ENCODE assay signal across 20 cellular contexts in genomic region chr12:74401035-74401434, GRCh38.
"Had no signal": no experiment of that assay in that cellular context is flagged by ENCODE, and none has a peak within 500 bp of the region (broad histone marks: within the 10 kb centered on the region; RNA-seq: fewer than 3 reads in every experiment).

No MANE protein-coding gene starts in this region.

- DNase-seq: activated CD4-positive, alpha-beta T cell treated with anti-CD3 and anti-CD28 coated beads, Interleukin-2, amount 10 ng/mL, durations not matched to agents 24 days and 14 days; activated CD4-positive, CD25-positive, alpha-beta regulatory T cell; activated CD8-positive, alpha-beta T cell treated with anti-CD3 and anti-CD28 coated beads, Interleukin-2, amount 10 ng/mL, durations not matched to agents 7 days and 5 days; activated naive CD4-positive, alpha-beta T cell treated with Interleukin-2 at 50 U/mL for 16 hours; activated naive CD8-positive, alpha-beta T cell treated with anti-CD3 and anti-CD28 coated beads, Interleukin-2, amount 10 ng/mL, durations not matched to agents 7 days and 5 days; activated T-cell treated with anti-CD3 and anti-CD28 coated beads, Interleukin-2, amount 50 U/mL, for 24 hours; body of pancreas; dorsolateral prefrontal cortex; foreskin melanocyte; immature natural killer cell; kidney glomerular epithelial cell; left ventricle myocardium inferior; mammary epithelial cell; stimulated activated naive CD8-positive, alpha-beta T cell treated with anti-CD3 and anti-CD28 coated beads, Interleukin-15, Interleukin-2, amounts not matched to agents 100 U/mL and 50 U/mL, for 24 hours; substantia nigra; transverse colon; uterus had no signal

- H3K9me3 ChIP-seq: body of pancreas, left ventricle myocardium inferior, prostate gland, right atrium auricular region, transverse colon, uterus had no signal

- ATAC-seq: activated CD8-positive, alpha-beta T cell treated with anti-CD3 and anti-CD28 coated beads, Interleukin-2, amount 10 ng/mL, durations not matched to agents 7 days and 5 days; body of pancreas; stimulated activated naive CD8-positive, alpha-beta T cell treated with anti-CD3 and anti-CD28 coated beads, Interleukin-15, Interleukin-2, amounts not matched to agents 100 U/mL and 50 U/mL, for 24 hours had no signal

- H3K4me3 ChIP-seq: body of pancreas, left ventricle myocardium inferior, prostate gland, right atrium auricular region, transverse colon, uterus had no signal

- FAIRE-seq: TTC549 had no signal

- H3K36me3 ChIP-seq: left ventricle myocardium inferior, prostate gland, right atrium auricular region, transverse colon, uterus had no signal

- H3K27ac ChIP-seq: body of pancreas, left ventricle myocardium inferior, prostate gland, right atrium auricular region, transverse colon, uterus had no signal

- H3K27me3 ChIP-seq: body of pancreas, dorsolateral prefrontal cortex, right atrium auricular region, transverse colon, uterus had no signal

- H3K4me1 ChIP-seq: body of pancreas, left ventricle myocardium inferior, prostate gland, right atrium auricular region, transverse colon, uterus had no signal
